ENCODE assay signal across 20 cellular contexts in genomic region chr5:116674881-116675627, GRCh38.
A peak's percentile ranks its signal among the peaks of the same experiment; 100 is the strongest.
DNase-seq lines count a peak whose midpoint lies in the region; ATAC-seq and TF ChIP-seq lines count a peak whose summit lies in the region.
"Had no signal": no experiment of that assay in that cellular context is flagged by ENCODE, and none has a peak within 500 bp of the region (broad histone marks: within the 10 kb centered on the region; RNA-seq: fewer than 3 reads in every experiment).

No MANE protein-coding gene starts in this region.

- peak overlapping the region; percentile 16; the same call in 1 of the 2 replicates for H3K27ac ChIP-seq in SK-N-MC
- peak overlapping the region in 38 of 59 donors; percentile 1 to 79 (median 54) for H3K27ac ChIP-seq in dorsolateral prefrontal cortex
- peak overlapping the region; percentile 10 for H3K27ac ChIP-seq in suprapubic skin
- H3K27ac ChIP-seq: 22Rv1, RWPE1 had no signal

- H3K9me3 ChIP-seq in SK-N-MC (ENCODE audit: low read depth, low read length) (no peaks in the 10 kb centered on the region), suprapubic skin (no peaks in the 10 kb centered on the region)

- 52% methylated on average over 6 of the region's 6 CpGs for WGBS in suprapubic skin

- ATAC-seq in HG02884 (IDR thresholded peaks at IDR 0.05; ENCODE audit: unreplicated experiment) (no peak), HG02678 (IDR thresholded peaks at IDR 0.05; ENCODE audit: unreplicated experiment) (no peak)
- ATAC-seq: HepG2 had no signal

- intact Hi-C loops in dorsolateral prefrontal cortex (cut with DNase I) = no loop called here

- no peak overlapping the region for H3K4me3 ChIP-seq in SK-N-MC
- no peak overlapping the region for H3K4me3 ChIP-seq in dorsolateral prefrontal cortex
- H3K4me3 ChIP-seq in suprapubic skin = no peak overlapping the region

- H3K36me3 ChIP-seq in SK-N-MC (ENCODE audit: insufficient read depth, low read length) (no peaks in the 10 kb centered on the region), suprapubic skin (no peaks in the 10 kb centered on the region)

- H3K4me1 ChIP-seq in suprapubic skin = peaks cover 5% of the 10 kb centered on the region

- no peak for TF ChIP-seq CTCF in dorsolateral prefrontal cortex (IDR thresholded peaks at IDR 0.05 in 54 of 56, conservative IDR thresholded peaks at IDR 0.05 in 2 of 56; ENCODE audit: low read depth in 1 of 56, partially characterized antibody in 56 of 56)
- TF ChIP-seq CTCF in suprapubic skin (IDR thresholded peaks at IDR 0.05) = no peak

- no peak for TF ChIP-seq POLR2A in suprapubic skin (IDR thresholded peaks at IDR 0.05)

- no peak for TF ChIP-seq EP300 in suprapubic skin (IDR thresholded peaks at IDR 0.05)

- H3K27me3 ChIP-seq in dorsolateral prefrontal cortex (no peaks in the 10 kb centered on the region), suprapubic skin (no peaks in the 10 kb centered on the region)

- peak; percentile 18 for DNase-seq in DMS 273 (lab: John Stamatoyannopoulos, UW; ENCODE audit: unreplicated experiment)
- no peak for DNase-seq in DMS 273 treated with DMSO at 0.1 percent for 48 hours (lab: John Stamatoyannopoulos, UW)
- no peak for DNase-seq in SK-N-MC (ENCODE audit: low read depth, low spot score)
- peak in 2 of 10 donors; percentile 23 to 39 for DNase-seq in dorsolateral prefrontal cortex
- DNase-seq in suprapubic skin (ENCODE audit: low spot score in 2 of 2) = no peak
- DNase-seq in stimulated activated CD4-positive, alpha-beta T cell treated with anti-CD3 and anti-CD28 coated beads, Interleukin-2, amount 100 ng/mL, for 24 hours = no peak
- DNase-seq: CD4-positive, CD25-positive, alpha-beta regulatory T cell; DND-41; GF-D8; KG1; NCI-H146; NCI-H2081; NCI-H226; NCI-H526 treated with DMSO at 0.1 percent for 48 hours; SW 1271 had no signal

- H3K9ac ChIP-seq in SK-N-MC (ENCODE audit: insufficient read length) = no peak overlapping the region
